8 cellular contexts compared by ENCODE assay signal in the genomic region with DNA sequence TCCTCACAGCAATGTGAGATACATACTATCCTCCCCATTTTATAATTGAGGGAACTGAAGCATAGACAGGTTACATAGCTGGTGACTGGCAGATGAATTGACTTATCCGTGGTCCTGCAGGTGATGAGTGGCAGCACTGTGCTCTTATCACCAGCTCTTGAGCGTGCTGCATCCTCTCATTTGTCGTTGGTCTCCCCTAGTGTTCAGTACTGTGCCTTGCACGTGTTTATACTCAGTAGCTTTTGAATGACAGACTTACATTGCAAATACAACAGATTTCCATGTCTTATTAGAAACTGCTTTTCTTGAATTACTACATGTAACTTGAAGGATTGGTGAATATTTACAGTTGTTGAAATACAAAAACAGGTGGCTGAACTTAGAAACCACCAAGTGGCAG. TPM values are rescaled to one million over a fixed set of nuclear protein-coding genes. Genes with fewer than 3 reads are reported as not detected.
DNase-seq lines count a peak whose midpoint lies in the region; TF ChIP-seq lines count a peak whose summit lies in the region.
"Not testable (repeated sequence)": the region's sequence is repeated elsewhere in the genome, so short reads cannot be mapped to it uniquely, and the experiment has no call there.

No MANE protein-coding gene starts in this region.

- H3K23ac ChIP-seq in mesenchymal stem cell (ENCODE audit: low read length in 2 of 2) = not testable (repeated sequence)

- H3K79me2 ChIP-seq in Karpas-422 (ENCODE audit: low read length) = not testable (repeated sequence)

- not testable (repeated sequence) for H3K4me3 Mint-ChIP-seq in endodermal cell

- H2BK5ac ChIP-seq in mesenchymal stem cell (ENCODE audit: low read depth, low read length, poor library complexity, severe bottlenecking) = not testable (repeated sequence)

- H3K4me1 Mint-ChIP-seq in endodermal cell = not testable (repeated sequence)

- H3K27me3 Mint-ChIP-seq in endodermal cell (ENCODE audit: insufficient read depth) = not testable (repeated sequence)

- not testable (repeated sequence) for H4K20me1 ChIP-seq in Karpas-422 (ENCODE audit: insufficient read depth, low read depth, low read length)

- not testable (repeated sequence) for H3K27ac ChIP-seq in Karpas-422 (ENCODE audit: low read length); Peyer's patch; endodermal cell (ENCODE audit: low read depth, low read length); mesenchymal stem cell (ENCODE audit: low read length, poor library complexity, severe bottlenecking)
- peak overlapping the region; percentile 53 for H3K27ac ChIP-seq in substantia nigra (ENCODE audit: low read depth, low read length, poor library complexity, severe bottlenecking)

- H3K14ac ChIP-seq in mesenchymal stem cell (ENCODE audit: low read length in 2 of 2) = not testable (repeated sequence)

- H4K8ac ChIP-seq in mesenchymal stem cell (ENCODE audit: low read length) = not testable (repeated sequence)

- peaks cover 79% of the 10 kb centered on the region for H3K36me3 Mint-ChIP-seq in endodermal cell (ENCODE audit: low read depth)

- H3K9me3 ChIP-seq in Karpas-422 (ENCODE audit: low read length); Peyer's patch; endodermal cell (ENCODE audit: control insufficient read depth, low read length); mesenchymal stem cell (ENCODE audit: control insufficient read depth, low read length): not testable (repeated sequence)

- not testable (repeated sequence) for H3K36me3 ChIP-seq in GM06990 (ENCODE audit: control insufficient read depth, insufficient read depth, low read length)
- peaks cover 21% of the 10 kb centered on the region; the same call in 1 of the 2 replicates for H3K36me3 ChIP-seq in Karpas-422 (ENCODE audit: insufficient read depth, low read length)
- H3K36me3 ChIP-seq in Peyer's patch = peaks cover 0 to 93% (median 0%) of the 10 kb centered on the region in 3 donors
- peaks cover 80% of the 10 kb centered on the region for H3K36me3 ChIP-seq in endodermal cell (ENCODE audit: control insufficient read depth, insufficient read depth, low read length)
- peaks cover 37 to 57% of the 10 kb centered on the region in 2 experiments for H3K36me3 ChIP-seq in mesenchymal stem cell (ENCODE audit: control insufficient read depth in 1 of 2, insufficient read depth in 2 of 2, low read depth in 1 of 2, low read length in 2 of 2)

- not testable (repeated sequence) for H3K27me3 ChIP-seq in GM06990 (replicated peaks; ENCODE audit: control insufficient read depth, insufficient read depth, low read length); Karpas-422 (ENCODE audit: low read length); Peyer's patch; endodermal cell (ENCODE audit: control insufficient read depth, insufficient read depth, low read length, poor library complexity, severe bottlenecking); mesenchymal stem cell (ENCODE audit: control insufficient read depth in 1 of 2, insufficient read depth in 1 of 2, low read length in 2 of 2)

- TF ChIP-seq POLR2A in Peyer's patch (IDR thresholded peaks at IDR 0.05) = not testable (repeated sequence)

- H2AFZ ChIP-seq in Karpas-422 (ENCODE audit: low read length); mesenchymal stem cell (ENCODE audit: low read depth, low read length): not testable (repeated sequence)

- H3K4me3 ChIP-seq in GM06990 (replicated peaks; ENCODE audit: low read depth, low read length); Karpas-422 (ENCODE audit: low read length); Peyer's patch; endodermal cell (ENCODE audit: low read length); mesenchymal stem cell (ENCODE audit: insufficient read depth in 1 of 2, low read depth in 1 of 2, low read length in 2 of 2): not testable (repeated sequence)

- peak overlapping the region in 1 of 2 experiments; percentile 75 for H3K18ac ChIP-seq in mesenchymal stem cell (ENCODE audit: low read depth in 1 of 2, low read length in 2 of 2)

- not testable (repeated sequence) for H2BK120ac ChIP-seq in mesenchymal stem cell (ENCODE audit: low read depth, low read length)

- not testable (repeated sequence) for H2BK15ac ChIP-seq in mesenchymal stem cell (ENCODE audit: low read depth, poor library complexity, severe bottlenecking)

- peaks cover 22% of the 10 kb centered on the region for H3K79me1 ChIP-seq in mesenchymal stem cell (replicated peaks; ENCODE audit: low read length, poor library complexity, severe bottlenecking)

- H3K4ac ChIP-seq in mesenchymal stem cell (ENCODE audit: low read depth in 1 of 2, low read length in 2 of 2) = peak overlapping the region in 1 of 2 experiments; percentile 49

- not testable (repeated sequence) for H4K91ac ChIP-seq in mesenchymal stem cell (ENCODE audit: low read length)

- not testable (repeated sequence) for H3K9ac ChIP-seq in Karpas-422 (ENCODE audit: low read length); endodermal cell (ENCODE audit: extremely low read depth, low read length, poor library complexity, severe bottlenecking); mesenchymal stem cell (ENCODE audit: low read length)

- H3K9me3 Mint-ChIP-seq in endodermal cell = not testable (repeated sequence)

- not testable (repeated sequence) for DNase-seq in GM06990 (ENCODE audit: extremely low read depth, insufficient read length)
- DNase-seq in HCEC 1CT = peak; percentile 30
- DNase-seq in Karpas-422 = peak; percentile 90
- DNase-seq in Peyer's patch = peak; percentile 33 to 76 (median 57)
- peak; percentile 20 for DNase-seq in activated T-cell treated with anti-CD3 and anti-CD28 coated beads for 24 hours (ENCODE audit: low read depth)
- DNase-seq in endodermal cell = peak; percentile 80
- DNase-seq in mesenchymal stem cell = peak; percentile 64
- DNase-seq in substantia nigra (lab: John Stamatoyannopoulos, UW) = peak in 2 of 49 donors; percentile 11 to 13

- not testable (repeated sequence) for H3K4me1 ChIP-seq in Karpas-422 (ENCODE audit: low read length); Peyer's patch; endodermal cell (ENCODE audit: control insufficient read depth, insufficient read depth, low read length); mesenchymal stem cell (ENCODE audit: control insufficient read depth, insufficient read depth, low read depth, low read length)

- 71 to 76% methylated on average over 3 to 4 of the region's 4 CpGs for WGBS in endodermal cell (ENCODE audit: insufficient coverage in 1 of 2, insufficient read length in 1 of 2), 2 experiments
- 36% methylated on average over 3 of the region's 4 CpGs for WGBS in mesenchymal stem cell

- not testable (repeated sequence) for H3K9me2 ChIP-seq in Karpas-422 (replicated peaks; ENCODE audit: insufficient read depth, low read length)

- not testable (repeated sequence) for H3K27ac Mint-ChIP-seq in endodermal cell

- H3K4me2 ChIP-seq in Karpas-422 (ENCODE audit: low read depth, low read length, poor library complexity, severe bottlenecking); mesenchymal stem cell (ENCODE audit: low read length, poor library complexity, severe bottlenecking): not testable (repeated sequence)

- not testable (repeated sequence) for H2AK5ac ChIP-seq in mesenchymal stem cell (ENCODE audit: low read length, severe bottlenecking)

- H2BK12ac ChIP-seq in mesenchymal stem cell (ENCODE audit: low read length in 2 of 2) = peak overlapping the region; percentile 75 to 90

- TF ChIP-seq CTCF in GM06990 (IDR thresholded peaks at IDR 0.05; ENCODE audit: insufficient read depth, low read length, poor library complexity, severe bottlenecking) (peak; percentile 69), Peyer's patch (IDR thresholded peaks at IDR 0.05) (peak in 5 of 6 experiments; percentile 37 to 78 (median 71)), endodermal cell (conservative IDR thresholded peaks at IDR 0.05) (peak; percentile 79)

RNA-seq across cellular contexts. Expression of a gene that starts 33.7 kb away (rescaled TPM):
- 16.0 and 18.4 TPM in 2 replicates for total RNA-seq in Karpas-422 (2014; rRNA removed; shearing (Covaris generic); ENCODE audit: low replicate concordance)
- total RNA-seq in Peyer's patch (100 to 1,000 TPM in 1 of 4 donors, 10 to 100 TPM in 3; 20.5 to 115 (median 27.9) TPM), endodermal cell (10 to 100 TPM; 47.2 to 57.3 TPM)
- polyA plus RNA-seq in endodermal cell (2013, experiment 1 of 2) = 55.9 TPM
- polyA plus RNA-seq in endodermal cell (2013, experiment 2 of 2) = 51.5 TPM
- 116 TPM for polyA plus RNA-seq in mesenchymal stem cell (2013, experiment 1 of 2)
- 117 TPM for polyA plus RNA-seq in mesenchymal stem cell (2013, experiment 2 of 2)

RNA-seq across cellular contexts. Expression of a gene that starts 47.4 kb away (rescaled TPM):
- total RNA-seq in Karpas-422 (2014; rRNA removed; shearing (Covaris generic); ENCODE audit: low replicate concordance) = 58.4 and 77.6 TPM in 2 replicates
- total RNA-seq in Peyer's patch = 100 to 1,000 TPM; 131 to 247 (median 201) TPM
- 100 to 1,000 TPM; 163 to 202 TPM for total RNA-seq in endodermal cell
- 52.4 TPM for polyA plus RNA-seq in endodermal cell (2013, experiment 1 of 2)
- polyA plus RNA-seq in endodermal cell (2013, experiment 2 of 2) = 44.1 TPM
- polyA plus RNA-seq in mesenchymal stem cell (2013, experiment 1 of 2) = 65.6 TPM
- 63.6 TPM for polyA plus RNA-seq in mesenchymal stem cell (2013, experiment 2 of 2)
